8 cellular contexts compared by ENCODE assay signal in genomic region chr12:104814944-104815343, GRCh38.
"Had no signal": no experiment of that assay in that cellular context is flagged by ENCODE, and none has a peak within 500 bp of the region (broad histone marks: within the 10 kb centered on the region; RNA-seq: fewer than 3 reads in every experiment).

No MANE protein-coding gene starts in this region.

- H3K27ac ChIP-seq: HL-60 had no signal

- H3K4me3 ChIP-seq: GM23338, HAP-1 had no signal

- H2AFZ ChIP-seq: GM23338 had no signal

- ATAC-seq: GM23338, HCT116 had no signal

- H3K4me1 ChIP-seq: HAP-1 had no signal

- H3K36me3 ChIP-seq: HAP-1 had no signal

- DNase-seq: H7, HFFc6, Kasumi-1, KG1 had no signal

- H3K9me3 ChIP-seq: HAP-1 had no signal

- H3K4me2 ChIP-seq: GM23338 had no signal
